ENCODE assay signal across 8 cellular contexts in the genomic region with DNA sequence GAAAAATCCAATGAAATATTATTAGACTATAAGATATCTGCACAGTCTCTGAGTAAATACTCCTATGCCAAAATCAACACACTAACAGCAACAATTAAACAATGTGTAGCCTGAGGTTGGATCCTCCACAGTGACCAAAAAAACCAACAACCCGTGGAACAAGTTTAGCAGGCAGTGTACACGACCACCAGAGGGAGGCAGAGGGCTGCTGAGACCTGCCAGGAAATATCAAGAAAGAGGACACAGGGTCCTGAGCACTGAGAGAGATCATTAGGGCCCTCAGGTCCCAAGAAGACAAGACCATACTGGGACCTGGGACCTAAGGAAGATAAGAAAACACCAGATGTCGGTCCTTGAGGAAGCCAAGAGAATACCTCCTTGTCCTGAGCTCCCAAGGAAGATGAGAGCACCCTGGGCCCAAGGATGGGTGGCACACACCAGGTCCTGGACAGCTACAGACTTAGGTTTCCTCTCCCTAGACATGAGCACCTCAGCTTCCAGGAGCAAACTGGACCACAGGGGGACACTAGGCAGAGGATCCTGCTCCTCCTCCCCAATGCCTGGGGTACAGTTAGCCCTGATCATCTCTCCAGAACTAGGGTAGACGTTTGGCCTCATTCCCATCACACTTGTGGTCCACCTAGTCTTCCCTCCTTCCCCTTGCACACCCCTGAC. TPM values are rescaled to one million over a fixed set of nuclear protein-coding genes. Genes with fewer than 3 reads are reported as not detected.
DNase-seq lines count a peak whose midpoint lies in the region; ATAC-seq and TF ChIP-seq lines count a peak whose summit lies in the region.

No MANE protein-coding gene starts in this region.

- TF ChIP-seq RAD21 in Ishikawa (IDR thresholded peaks at IDR 0.05; ENCODE audit: low read depth): peak; percentile 46

- peak overlapping the region; percentile 94 to 99 (median 95) for H3K4me3 Mint-ChIP-seq in brain

- DNase-seq in DMS114 treated with DMSO at 0.1 percent for 48 hours (lab: John Stamatoyannopoulos, UW; ENCODE audit: unreplicated experiment) (peak; percentile 32), T1000 (lab: John Stamatoyannopoulos, UW) (peak; percentile 58)
- DNase-seq in stimulated activated CD4-positive, alpha-beta T cell treated with anti-CD3 and anti-CD28 coated beads, Interleukin-4, amount 100 ng/mL, for 48 hours (ENCODE audit: low read depth in 2 of 2): peak; percentile 56 to 57

- peaks cover 97% of the 10 kb centered on the region for H3K36me3 Mint-ChIP-seq in brain

- H3K9me3 Mint-ChIP-seq in brain: peaks cover 72 to 97% (median 84%) of the 10 kb centered on the region in 5 experiments

- H3K27ac Mint-ChIP-seq in brain: peak overlapping the region; percentile 97 to 100 (median 100)

- TF ChIP-seq CTCF in brain (conservative IDR thresholded peaks at IDR 0.05): peak in 1 of 2 experiments; percentile 36

- no peak for TF ChIP-seq EP300 in Ishikawa (IDR thresholded peaks at IDR 0.05; ENCODE audit: borderline replicate concordance)

- peak overlapping the region; percentile 99 for H3K27ac ChIP-seq in layer of hippocampus (ENCODE audit: low read depth, low read length)

- ATAC-seq in HG03378 (IDR thresholded peaks at IDR 0.05; ENCODE audit: unreplicated experiment) (no peak), HG02973 (IDR thresholded peaks at IDR 0.05; ENCODE audit: unreplicated experiment) (no peak)

- peaks cover 26% of the 10 kb centered on the region for H3K4me1 Mint-ChIP-seq in brain

- no peaks in the 10 kb centered on the region for H3K27me3 ChIP-seq in layer of hippocampus (ENCODE audit: control insufficient read depth, insufficient read depth, low read length)

- peaks cover 5% of the 10 kb centered on the region for H3K27me3 Mint-ChIP-seq in brain

TF ChIP-seq in Ishikawa, 13 proteins besides CTCF, POLR2A, EP300 and RAD21:
- TF ChIP-seq ZBTB7A (IDR thresholded peaks at IDR 0.05; ENCODE audit: low read depth): no peak
- TF ChIP-seq, protein P1, sequence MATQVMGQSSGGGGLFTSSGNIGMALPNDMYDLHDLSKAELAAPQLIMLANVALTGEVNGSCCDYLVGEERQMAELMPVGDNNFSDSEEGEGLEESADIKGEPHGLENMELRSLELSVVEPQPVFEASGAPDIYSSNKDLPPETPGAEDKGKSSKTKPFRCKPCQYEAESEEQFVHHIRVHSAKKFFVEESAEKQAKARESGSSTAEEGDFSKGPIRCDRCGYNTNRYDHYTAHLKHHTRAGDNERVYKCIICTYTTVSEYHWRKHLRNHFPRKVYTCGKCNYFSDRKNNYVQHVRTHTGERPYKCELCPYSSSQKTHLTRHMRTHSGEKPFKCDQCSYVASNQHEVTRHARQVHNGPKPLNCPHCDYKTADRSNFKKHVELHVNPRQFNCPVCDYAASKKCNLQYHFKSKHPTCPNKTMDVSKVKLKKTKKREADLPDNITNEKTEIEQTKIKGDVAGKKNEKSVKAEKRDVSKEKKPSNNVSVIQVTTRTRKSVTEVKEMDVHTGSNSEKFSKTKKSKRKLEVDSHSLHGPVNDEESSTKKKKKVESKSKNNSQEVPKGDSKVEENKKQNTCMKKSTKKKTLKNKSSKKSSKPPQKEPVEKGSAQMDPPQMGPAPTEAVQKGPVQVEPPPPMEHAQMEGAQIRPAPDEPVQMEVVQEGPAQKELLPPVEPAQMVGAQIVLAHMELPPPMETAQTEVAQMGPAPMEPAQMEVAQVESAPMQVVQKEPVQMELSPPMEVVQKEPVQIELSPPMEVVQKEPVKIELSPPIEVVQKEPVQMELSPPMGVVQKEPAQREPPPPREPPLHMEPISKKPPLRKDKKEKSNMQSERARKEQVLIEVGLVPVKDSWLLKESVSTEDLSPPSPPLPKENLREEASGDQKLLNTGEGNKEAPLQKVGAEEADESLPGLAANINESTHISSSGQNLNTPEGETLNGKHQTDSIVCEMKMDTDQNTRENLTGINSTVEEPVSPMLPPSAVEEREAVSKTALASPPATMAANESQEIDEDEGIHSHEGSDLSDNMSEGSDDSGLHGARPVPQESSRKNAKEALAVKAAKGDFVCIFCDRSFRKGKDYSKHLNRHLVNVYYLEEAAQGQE (IDR thresholded peaks at IDR 0.05; ENCODE audit: low read depth): no peak
- no peak for TF ChIP-seq CEBPB (IDR thresholded peaks at IDR 0.05)
- no peak for TF ChIP-seq TCF12 (IDR thresholded peaks at IDR 0.05; ENCODE audit: low read depth)
- no peak for TF ChIP-seq EGR1 (IDR thresholded peaks at IDR 0.05)
- TF ChIP-seq, protein P2, sequence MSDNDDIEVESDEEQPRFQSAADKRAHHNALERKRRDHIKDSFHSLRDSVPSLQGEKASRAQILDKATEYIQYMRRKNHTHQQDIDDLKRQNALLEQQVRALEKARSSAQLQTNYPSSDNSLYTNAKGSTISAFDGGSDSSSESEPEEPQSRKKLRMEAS (IDR thresholded peaks at IDR 0.05): no peak
- no peak for TF ChIP-seq CREB1 (IDR thresholded peaks at IDR 0.05; ENCODE audit: low read depth)
- TF ChIP-seq, protein P3, sequence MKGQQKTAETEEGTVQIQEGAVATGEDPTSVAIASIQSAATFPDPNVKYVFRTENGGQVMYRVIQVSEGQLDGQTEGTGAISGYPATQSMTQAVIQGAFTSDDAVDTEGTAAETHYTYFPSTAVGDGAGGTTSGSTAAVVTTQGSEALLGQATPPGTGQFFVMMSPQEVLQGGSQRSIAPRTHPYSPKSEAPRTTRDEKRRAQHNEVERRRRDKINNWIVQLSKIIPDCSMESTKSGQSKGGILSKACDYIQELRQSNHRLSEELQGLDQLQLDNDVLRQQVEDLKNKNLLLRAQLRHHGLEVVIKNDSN (IDR thresholded peaks at IDR 0.05): no peak
- no peak for TF ChIP-seq NFIC (IDR thresholded peaks at IDR 0.05)
- no peak for TF ChIP-seq TEAD4 (IDR thresholded peaks at IDR 0.05)
- no peak for TF ChIP-seq YY1 (IDR thresholded peaks at IDR 0.05; ENCODE audit: low read depth)
- TF ChIP-seq TAF1 (IDR thresholded peaks at IDR 0.05; ENCODE audit: low read depth): no peak
- no peak for TF ChIP-seq FOXM1 (IDR thresholded peaks at IDR 0.05; ENCODE audit: borderline replicate concordance, low read depth)
TF ChIP-seq in Ishikawa: peak in this region for 0.

RNA-seq across cellular contexts. Expression of a gene that starts 0.8 kb away (rescaled TPM):
- 17.9 TPM for polyA plus RNA-seq in brain (ENCODE audit: insufficient read depth, low read depth, low replicate concordance)

RNA-seq across cellular contexts. Expression of a gene that starts 31.4 kb away (rescaled TPM):
- polyA plus RNA-seq in brain (ENCODE audit: insufficient read depth, low read depth, low replicate concordance): 6.9 TPM

RNA-seq across cellular contexts. Expression of a gene that starts 46.7 kb away (rescaled TPM):
- 38.9 TPM for polyA plus RNA-seq in brain (ENCODE audit: insufficient read depth, low read depth, low replicate concordance)
